8 cellular contexts compared by ENCODE assay signal in genomic region chr15:70505411-70505919, GRCh38.
DNase-seq lines count a peak whose midpoint lies in the region; ATAC-seq and TF ChIP-seq lines count a peak whose summit lies in the region.

No MANE protein-coding gene starts in this region.

- no peak for TF ChIP-seq CTCF in A673 (conservative IDR thresholded peaks at IDR 0.05; ENCODE audit: low read depth, low read length)
- peak; percentile 46 for TF ChIP-seq CTCF in RWPE2 (IDR thresholded peaks at IDR 0.05; ENCODE audit: poor library complexity, severe bottlenecking)
- no peak for TF ChIP-seq CTCF in fibroblast of pulmonary artery (IDR thresholded peaks at IDR 0.05; ENCODE audit: low read length, missing control alignments)

- POLR2A ChIA-PET in A673 (lab: Charles Lee; ENCODE audit: low non-redundant PET) = no interaction called here

- H3K27me3 ChIP-seq in A673 (replicated peaks; ENCODE audit: insufficient read depth, low read depth, low read length, poor library complexity) (no peaks in the 10 kb centered on the region), RWPE2 (ENCODE audit: insufficient read depth, poor library complexity, severe bottlenecking) (no peaks in the 10 kb centered on the region)
- H3K27me3 ChIP-seq in effector memory CD4-positive, alpha-beta T cell (replicated peaks; ENCODE audit: control insufficient read depth, insufficient read depth, low read length, poor library complexity, severe bottlenecking) = no peaks in the 10 kb centered on the region

- H3K4me1 ChIP-seq in A673 (ENCODE audit: insufficient read depth, low read length, poor library complexity, severe bottlenecking) = peaks cover 33% of the 10 kb centered on the region
- H3K4me1 ChIP-seq in RWPE2 (ENCODE audit: insufficient read depth, poor library complexity, severe bottlenecking) = peaks cover 59% of the 10 kb centered on the region
- H3K4me1 ChIP-seq in effector memory CD4-positive, alpha-beta T cell (ENCODE audit: control insufficient read depth, insufficient read depth, low read length, poor library complexity, severe bottlenecking) = peaks cover 30% of the 10 kb centered on the region

- H3K27ac ChIP-seq in A673 (ENCODE audit: low read depth, low read length, poor library complexity, severe bottlenecking) (no peak overlapping the region), RWPE2 (ENCODE audit: poor library complexity, severe bottlenecking) (peak overlapping the region; percentile 72)
- H3K27ac ChIP-seq in effector memory CD4-positive, alpha-beta T cell (ENCODE audit: insufficient read depth, low read length, poor library complexity, severe bottlenecking) = no peak overlapping the region

- intact Hi-C loops in A673 (cut with micrococcal nuclease; ENCODE audit: unreplicated experiment) = no loop called here

- ATAC-seq in RWPE2 (ENCODE audit: low read depth) (peak; percentile 73), HG02884 (IDR thresholded peaks at IDR 0.05; ENCODE audit: unreplicated experiment) (no peak)

- H3K36me3 ChIP-seq in A673 (ENCODE audit: insufficient read depth, low read length, poor library complexity, severe bottlenecking) (no peaks in the 10 kb centered on the region), RWPE2 (ENCODE audit: low read depth) (no peaks in the 10 kb centered on the region)
- no peaks in the 10 kb centered on the region for H3K36me3 ChIP-seq in effector memory CD4-positive, alpha-beta T cell (ENCODE audit: control insufficient read depth, insufficient read depth, low read length)

- H3K9me3 ChIP-seq in A673 (ENCODE audit: low read depth, low read length, poor library complexity, severe bottlenecking) (peaks cover 3% of the 10 kb centered on the region), RWPE2 (ENCODE audit: severe bottlenecking) (peaks cover 4% of the 10 kb centered on the region)
- H3K9me3 ChIP-seq in effector memory CD4-positive, alpha-beta T cell (ENCODE audit: control insufficient read depth, low read length) = peaks cover 9% of the 10 kb centered on the region

- peak; percentile 60 for DNase-seq in A673 (ENCODE audit: low spot score)
- DNase-seq in HCEC 1CT = peak; percentile 80
- peak; percentile 94 for DNase-seq in RWPE2 (ENCODE audit: low spot score)
- peak; percentile 77 for DNase-seq in fibroblast of pulmonary artery (ENCODE audit: low read depth)
- no peak for DNase-seq in effector memory CD4-positive, alpha-beta T cell
- DNase-seq in NCI-H1436 treated with DMSO at 0.1 percent for 48 hours (lab: John Stamatoyannopoulos, UW) = no peak
- no peak for DNase-seq in middle frontal gyrus (ENCODE audit: extremely low spot score, low spot score)

- no TSS peak for BruUV-seq in A673 (replicated peaks; lab: Mats Ljungman, UMichigan)

- CTCF ChIA-PET in A673 (lab: Charles Lee) = no interaction called here

- H3K4me3 ChIP-seq in A673 (ENCODE audit: low read depth, low read length, poor library complexity, severe bottlenecking) (no peak overlapping the region), RWPE2 (ENCODE audit: severe bottlenecking) (no peak overlapping the region), fibroblast of pulmonary artery (replicated peaks; ENCODE audit: low read depth, low read length) (no peak overlapping the region)
- H3K4me3 ChIP-seq in effector memory CD4-positive, alpha-beta T cell (ENCODE audit: insufficient read depth, low read depth, low read length, poor library complexity, severe bottlenecking) = no peak overlapping the region

Comparison
In these comparisons a context has a peak if more than half of its experiments do, and no peak if none do; other contexts are left out.
1. DNase-seq: peak in A673 (single experiment), HCEC 1CT (single experiment), RWPE2 (single experiment) and fibroblast of pulmonary artery (single experiment); none in effector memory CD4-positive, alpha-beta T cell (0 of 3), NCI-H1436 treated with DMSO at 0.1 percent for 48 hours (single experiment) and middle frontal gyrus (single experiment).